In the genomic region with DNA sequence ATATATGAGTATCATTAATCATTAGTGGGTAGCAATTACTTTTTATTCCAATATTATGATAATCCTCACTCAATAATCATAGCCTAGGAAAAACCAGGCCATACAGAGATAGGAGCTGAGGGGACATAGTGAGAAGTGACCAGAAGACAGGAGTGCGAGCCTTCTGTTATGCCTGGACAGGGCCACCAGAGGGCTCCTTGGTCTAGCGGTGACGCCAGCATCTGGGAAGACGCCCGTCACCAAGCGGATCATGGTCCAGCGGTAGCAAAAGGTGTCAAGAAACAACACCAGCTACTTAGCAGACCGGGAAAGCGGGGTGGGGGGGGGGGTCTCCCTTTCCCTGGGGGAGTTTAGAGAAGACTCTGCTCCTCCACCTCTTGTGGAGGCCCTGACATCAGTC, we compare ENCODE assay signal across 6 cellular contexts. TPM values are rescaled to one million over a fixed set of nuclear protein-coding genes. Genes with fewer than 3 reads are reported as not detected.
DNase-seq lines count a peak whose midpoint lies in the region; ATAC-seq and TF ChIP-seq lines count a peak whose summit lies in the region.
"Not testable (repeated sequence)": the region's sequence is repeated elsewhere in the genome, so short reads cannot be mapped to it uniquely, and the experiment has no call there.

No MANE protein-coding gene starts in this region.

- 1 to 5% methylated on average over 9 of the region's 9 CpGs for WGBS in GM23248 (ENCODE audit: low coverage in 1 of 2, low lambda C conversion rate in 2 of 2, missing lambda C conversion rate in 2 of 2), 2 experiments
- 1 to 6% (median 2%) methylated on average over 9 of the region's 9 CpGs for WGBS in ovary, 3 donors

- H3K4me3 ChIP-seq in AG04449 (ENCODE audit: low read depth, low read length); GM23248; ovary: not testable (repeated sequence)

- not testable (repeated sequence) for H3K79me2 ChIP-seq in GM23248 (ENCODE audit: insufficient read depth)

- not testable (repeated sequence) for ATAC-seq in Right ventricle myocardium superior (ENCODE audit: poor library complexity)

- CTCF ChIA-PET in AG04449 (lab: Yijun Ruan, JAX): interaction anchor here (0.5 to 37.5 kb wide), 12 partner anchors 9 to 343 kb away, joined by 3 to 1633 read pairs (median 6); a partner anchor contains a TSS

- not testable (repeated sequence) for H3K4me3 Mint-ChIP-seq in brain

- not testable (repeated sequence) for H3K27ac ChIP-seq in GM23248, ovary

- POLR2A ChIA-PET in AG04449 (lab: Yijun Ruan, JAX): not testable (repeated sequence)

- not testable (repeated sequence) for H3K27me3 ChIP-seq in GM23248 (replicated peaks; ENCODE audit: insufficient read depth); ovary

- not testable (repeated sequence) for H3K9me3 ChIP-seq in GM23248 (ENCODE audit: low read depth); ovary

- H3K36me3 ChIP-seq in GM23248 (ENCODE audit: low read depth); ovary: not testable (repeated sequence)

- TF ChIP-seq EP300 in ovary (IDR thresholded peaks at IDR 0.05): not testable (repeated sequence)

- not testable (repeated sequence) for H3K9ac ChIP-seq in GM23248

- not testable (repeated sequence) for H3K9me2 ChIP-seq in GM23248 (ENCODE audit: insufficient read depth)

- intact Hi-C loops in Right ventricle myocardium superior (cut with DNase I): not testable (repeated sequence)
- intact Hi-C loops in ovary (cut with DNase I): loop anchor here in 1 of 4 donors (5.0 kb wide), 1 partner anchor 34 kb away; no protein-coding TSS in a partner anchor

- H3K27me3 Mint-ChIP-seq in brain: peaks cover 54% of the 10 kb centered on the region

- not testable (repeated sequence) for H3K9me3 Mint-ChIP-seq in brain

- H3F3A ChIP-seq in GM23248 (ENCODE audit: insufficient read depth): not testable (repeated sequence)

- not testable (repeated sequence) for H4K20me1 ChIP-seq in GM23248 (ENCODE audit: insufficient read depth)

- peaks cover 11% of the 10 kb centered on the region for H3K4me1 Mint-ChIP-seq in brain

- H3K27ac Mint-ChIP-seq in brain: not testable (repeated sequence)

- in situ Hi-C loops in GM23248 (cut with MboI): not testable (repeated sequence)

- H3K4me1 ChIP-seq in GM23248 (ENCODE audit: insufficient read depth); ovary (ENCODE audit: insufficient read depth): not testable (repeated sequence)

- TF ChIP-seq CTCF in AG04449 (IDR thresholded peaks at IDR 0.05; ENCODE audit: insufficient read depth, low read length, missing control alignments) (peak; percentile 17), brain (conservative IDR thresholded peaks at IDR 0.05) (peak; percentile 68 to 77), ovary (IDR thresholded peaks at IDR 0.05) (peak in 2 of 3 donors; percentile 29 to 40)

- H2AFZ ChIP-seq in GM23248: not testable (repeated sequence)

- H3K4me2 ChIP-seq in GM23248 (ENCODE audit: unreplicated experiment): not testable (repeated sequence)

- not testable (repeated sequence) for TF ChIP-seq POLR2A in ovary (IDR thresholded peaks at IDR 0.05)

- not testable (repeated sequence) for DNase-seq in AG04449 (ENCODE audit: low read depth, low spot score)
- DNase-seq in GM23248 (peak; percentile 45), SHP77 (lab: John Stamatoyannopoulos, UW) (peak; percentile 6 to 9), Right ventricle myocardium superior (peak; percentile 79), ovary (peak in 4 of 5 donors; percentile 39 to 70 (median 60))

- not testable (repeated sequence) for H3K36me3 Mint-ChIP-seq in brain

RNA-seq across cellular contexts. Expression of a gene that starts 7.0 kb away (rescaled TPM):
- total RNA-seq in GM23248 (2014; rRNA removed; shearing (Covaris generic)): 0.22 and 0.38 TPM in 2 replicates
- polyA plus RNA-seq in GM23248 (2016; fragmentation: Nextera tagmentation; extraction: Ambion mirVana) (0.20 and 0.38 TPM in 2 replicates), brain (ENCODE audit: insufficient read depth, low read depth, low replicate concordance) (1.8 TPM), ovary (10 to 100 TPM; 15.0 to 19.7 TPM)
- total RNA-seq in Right ventricle myocardium superior (20.6 TPM), ovary (10 to 100 TPM in 5 of 7 donors, 1 to 10 TPM in 2; 7.8 to 33.3 (median 11.3) TPM)

RNA-seq across cellular contexts. Expression of a gene that starts 11.9 kb away (rescaled TPM):
- total RNA-seq in GM23248 (2014; rRNA removed; shearing (Covaris generic)): 2.2 and 5.3 TPM in 2 replicates
- polyA plus RNA-seq in GM23248 (2016; fragmentation: Nextera tagmentation; extraction: Ambion mirVana): 5.1 and 5.3 TPM in 2 replicates
- polyA plus RNA-seq in brain (ENCODE audit: insufficient read depth, low read depth, low replicate concordance): 0.44 TPM
- 2.9 TPM for total RNA-seq in Right ventricle myocardium superior
- 1 to 10 TPM in 5 of 7 donors, under 1 TPM in 2; 0.61 to 3.2 (median 1.1) TPM for total RNA-seq in ovary
- 1 to 10 TPM; 1.5 to 2.8 TPM for polyA plus RNA-seq in ovary

RNA-seq across cellular contexts. Expression of a gene that starts 16.6 kb away (rescaled TPM):
- 1.4 and 2.4 TPM in 2 replicates for total RNA-seq in GM23248 (2014; rRNA removed; shearing (Covaris generic))
- polyA plus RNA-seq in GM23248 (2016; fragmentation: Nextera tagmentation; extraction: Ambion mirVana): 0.41 and 1.1 TPM in 2 replicates
- 10.4 TPM for polyA plus RNA-seq in brain (ENCODE audit: insufficient read depth, low read depth, low replicate concordance)
- total RNA-seq in Right ventricle myocardium superior: 1.8 TPM
- total RNA-seq in ovary: 1 to 10 TPM; 4.4 to 9.4 (median 7.7) TPM
- polyA plus RNA-seq in ovary: 1 to 10 TPM; 2.9 to 7.1 TPM

RNA-seq across cellular contexts. Expression of a gene that starts 18.0 kb away (rescaled TPM):
- total RNA-seq in GM23248 (2014; rRNA removed; shearing (Covaris generic)): 3.5 and 6.8 TPM in 2 replicates
- polyA plus RNA-seq in GM23248 (2016; fragmentation: Nextera tagmentation; extraction: Ambion mirVana) (0.30 and 0.45 TPM in 2 replicates), brain (ENCODE audit: insufficient read depth, low read depth, low replicate concordance) (3.0 TPM), ovary (1 to 10 TPM in 1 of 2 donors, under 1 TPM in 1; 0.85 to 1.8 TPM)
- total RNA-seq in Right ventricle myocardium superior (0.65 TPM), ovary (10 to 100 TPM in 1 of 7 donors, 1 to 10 TPM in 6; 4.5 to 10.1 (median 5.5) TPM)

RNA-seq across cellular contexts. Expression of a gene that starts 20.1 kb away (rescaled TPM):
- total RNA-seq in GM23248 (2014; rRNA removed; shearing (Covaris generic)): 0.51 and 2.1 TPM in 2 replicates
- polyA plus RNA-seq in GM23248 (2016; fragmentation: Nextera tagmentation; extraction: Ambion mirVana) (1.2 TPM in 2 replicates), brain (ENCODE audit: insufficient read depth, low read depth, low replicate concordance) (26.2 TPM), ovary (10 to 100 TPM; 17.1 to 29.0 TPM)
- total RNA-seq in Right ventricle myocardium superior (2.9 TPM), ovary (10 to 100 TPM; 13.8 to 38.4 (median 22.6) TPM)

Comparison
In these comparisons a context has a peak if more than half of its experiments do, and no peak if none do; other contexts are left out.
1. CTCF ChIP-seq: peak in every context shown above with its lines; median percentile 72 in brain; 34 in ovary; 17 in AG04449.